In genomic region chr12:127401536-127401935, GRCh38 we compare ENCODE assay signal across 23 cellular contexts.
"Had no signal": no experiment of that assay in that cellular context is flagged by ENCODE, and none has a peak within 500 bp of the region (broad histone marks: within the 10 kb centered on the region; RNA-seq: fewer than 3 reads in every experiment).

No MANE protein-coding gene starts in this region.

- H3K27ac ChIP-seq: adrenal gland, ascending aorta, breast epithelium, gastrocnemius medialis, left ventricle myocardium inferior, ovary, prostate gland, right atrium auricular region, upper lobe of left lung, VCaP had no signal

- H3K9me3 ChIP-seq: adrenal gland, ascending aorta, breast epithelium, gastrocnemius medialis, ovary, prostate gland, right atrium auricular region, upper lobe of left lung had no signal

- H3K36me3 Mint-ChIP-seq: activated naive CD8-positive, alpha-beta T cell; natural killer cell had no signal

- ATAC-seq: activated CD4-positive, CD25-positive, alpha-beta regulatory T cell treated with anti-CD3 and anti-CD28 coated beads, Interleukin-2, amount 50 U/mL, for 24 hours; activated CD8-positive, alpha-beta T cell treated with anti-CD3 and anti-CD28 coated beads for 36 hours; gastrocnemius medialis; natural killer cell; stimulated activated naive CD8-positive, alpha-beta T cell treated with anti-CD3 and anti-CD28 coated beads, Interleukin-15, Interleukin-2, amounts not matched to agents 100 U/mL and 50 U/mL, for 24 hours had no signal

- H3K36me3 ChIP-seq: adrenal gland, ascending aorta, breast epithelium, gastrocnemius medialis, left ventricle myocardium inferior, ovary, prostate gland, right atrium auricular region, upper lobe of left lung had no signal

- H3K4me1 ChIP-seq: adrenal gland, ascending aorta, breast epithelium, gastrocnemius medialis, left ventricle myocardium inferior, prostate gland, right atrium auricular region, upper lobe of left lung had no signal

- H3K9me3 Mint-ChIP-seq: activated CD4-positive, alpha-beta T cell treated with anti-CD3 and anti-CD28 coated beads, Interleukin-2, amount 10 ng/mL, durations not matched to agents 7 days and 5 days; activated CD8-positive, alpha-beta T cell treated with anti-CD3 and anti-CD28 coated beads for 36 hours; natural killer cell; T-helper 1 cell treated with Interleukin-12 subunit alpha and Interleukin-12 subunit beta and Interleukin-4 antibody, amounts not matched to agents 30 μg/mL and 1 μg/mL, for 36 hours had no signal

- H3K27me3 ChIP-seq: adrenal gland, ascending aorta, breast epithelium, gastrocnemius medialis, ovary, right atrium auricular region, upper lobe of left lung had no signal

- DNase-seq: activated CD4-positive, alpha-beta T cell treated with anti-CD3 and anti-CD28 coated beads, Interleukin-2, amount 10 ng/mL, durations not matched to agents 7 days and 5 days; activated CD8-positive, alpha-beta T cell treated with anti-CD3 and anti-CD28 coated beads for 36 hours; activated gamma-delta T cell treated with Interleukin-2 at 50 U/mL for 16 hours; adrenal gland; effector memory CD4-positive, alpha-beta T cell; gastrocnemius medialis; hippocampal formation; left ventricle myocardium inferior; natural killer cell; ovary; stimulated activated CD4-positive, alpha-beta T cell treated with anti-CD3 and anti-CD28 coated beads, Interleukin-12 subunit alpha, Interleukin-12 subunit beta, amount 100 ng/mL, for 4 hours; stimulated activated CD4-positive, alpha-beta T cell treated with anti-CD3 and anti-CD28 coated beads, Interleukin-4, amount 100 ng/mL, for 4 hours; stimulated activated naive CD8-positive, alpha-beta T cell treated with anti-CD3 and anti-CD28 coated beads, Interleukin-15, Interleukin-2, amounts not matched to agents 100 U/mL and 50 U/mL, for 24 hours; upper lobe of left lung had no signal

- H3K4me3 ChIP-seq: adrenal gland, ascending aorta, breast epithelium, gastrocnemius medialis, left ventricle myocardium inferior, ovary, prostate gland, right atrium auricular region, upper lobe of left lung had no signal

- H3K27ac Mint-ChIP-seq: activated CD4-positive, alpha-beta T cell treated with anti-CD3 and anti-CD28 coated beads, Interleukin-2, amount 10 ng/mL, durations not matched to agents 7 days and 5 days; activated CD8-positive, alpha-beta T cell treated with anti-CD3 and anti-CD28 coated beads for 36 hours; activated naive CD8-positive, alpha-beta T cell; natural killer cell; T-helper 1 cell treated with Interleukin-12 subunit alpha and Interleukin-12 subunit beta and Interleukin-4 antibody, amounts not matched to agents 30 μg/mL and 1 μg/mL, for 36 hours had no signal

- H3K4me3 Mint-ChIP-seq: activated CD4-positive, alpha-beta T cell treated with anti-CD3 and anti-CD28 coated beads, Interleukin-2, amount 10 ng/mL, durations not matched to agents 7 days and 5 days; activated CD8-positive, alpha-beta T cell treated with anti-CD3 and anti-CD28 coated beads for 36 hours; activated naive CD8-positive, alpha-beta T cell; central memory CD8-positive, alpha-beta T cell; natural killer cell; T-helper 1 cell treated with Interleukin-12 subunit alpha and Interleukin-12 subunit beta and Interleukin-4 antibody, amounts not matched to agents 30 μg/mL and 1 μg/mL, for 36 hours had no signal

- H3K27me3 Mint-ChIP-seq: activated CD8-positive, alpha-beta T cell treated with anti-CD3 and anti-CD28 coated beads for 36 hours; activated naive CD8-positive, alpha-beta T cell had no signal

- H3K4me1 Mint-ChIP-seq: activated CD4-positive, alpha-beta T cell treated with anti-CD3 and anti-CD28 coated beads, Interleukin-2, amount 10 ng/mL, durations not matched to agents 7 days and 5 days; central memory CD8-positive, alpha-beta T cell; natural killer cell had no signal
